In the genomic region with DNA sequence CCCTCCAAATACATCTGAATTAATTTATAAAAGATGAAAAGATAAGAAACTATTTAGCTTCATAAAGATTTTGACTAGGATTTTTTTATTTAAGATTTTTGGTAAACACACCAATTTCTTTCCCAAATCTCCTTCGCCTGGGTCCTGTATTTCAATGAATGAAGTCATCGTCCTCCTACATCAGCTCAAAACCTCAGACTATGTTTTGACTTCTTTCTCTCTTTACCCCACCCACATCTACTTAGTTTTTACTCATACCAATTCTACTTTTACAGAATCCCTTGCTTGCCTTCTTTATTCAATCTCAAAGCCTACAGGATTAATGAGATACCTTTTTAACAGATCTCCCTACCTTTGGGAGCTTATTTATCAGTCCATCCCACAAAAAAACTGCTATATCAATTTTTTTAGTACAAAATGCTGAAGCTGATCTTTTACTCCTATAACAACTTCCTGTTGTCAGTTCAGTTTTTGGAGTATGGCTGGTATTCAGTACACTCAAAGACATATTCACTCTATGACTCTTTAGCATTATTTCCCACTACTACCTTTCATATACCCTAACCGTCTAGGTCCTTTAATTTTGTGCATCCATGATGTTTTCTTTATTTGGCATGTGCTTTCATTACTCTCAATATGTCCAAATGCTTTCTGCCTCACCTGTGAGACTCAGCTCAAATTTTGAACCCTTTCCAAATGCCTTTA, we compare ENCODE assay signal across 21 cellular contexts. TPM values are rescaled to one million over a fixed set of nuclear protein-coding genes. Genes with fewer than 3 reads are reported as not detected.
DNase-seq lines count a peak whose midpoint lies in the region; ATAC-seq, FAIRE-seq and TF ChIP-seq lines count a peak whose summit lies in the region.
"Had no signal": no experiment of that assay in that cellular context is flagged by ENCODE, and none has a peak within 500 bp of the region (broad histone marks: within the 10 kb centered on the region; RNA-seq: fewer than 3 reads in every experiment).

No MANE protein-coding gene starts in this region.

- no peaks in the 10 kb centered on the region for H3K36me3 ChIP-seq in keratinocyte (ENCODE audit: control insufficient read depth in 2 of 2, extremely low read depth in 1 of 2, insufficient read depth in 2 of 2, low read length in 2 of 2)
- no peaks in the 10 kb centered on the region for H3K36me3 ChIP-seq in thyroid gland
- H3K36me3 ChIP-seq in endodermal cell (ENCODE audit: control insufficient read depth, insufficient read depth, low read length), result no peaks in the 10 kb centered on the region
- H3K36me3 ChIP-seq: adrenal gland, esophagus squamous epithelium, gastroesophageal sphincter had no signal

- no peaks in the 10 kb centered on the region for H3K9me3 Mint-ChIP-seq in activated T-helper 17 cell treated with anti-CD3 and anti-CD28 coated beads, Interleukin-2, amount 50 U/mL, for 72 hours
- H3K9me3 Mint-ChIP-seq in endodermal cell, result no peaks in the 10 kb centered on the region
- H3K9me3 Mint-ChIP-seq: activated naive CD4-positive, alpha-beta T cell treated with anti-CD3 and anti-CD28 coated beads for 36 hours; type B pancreatic cell had no signal

- no peaks in the 10 kb centered on the region for H3K27me3 Mint-ChIP-seq in activated T-helper 17 cell treated with anti-CD3 and anti-CD28 coated beads, Interleukin-2, amount 50 U/mL, for 72 hours
- no peaks in the 10 kb centered on the region for H3K27me3 Mint-ChIP-seq in endodermal cell (ENCODE audit: insufficient read depth)
- H3K27me3 Mint-ChIP-seq: brain; naive thymus-derived CD8-positive, alpha-beta T cell; stimulated activated naive B cell treated with anti-CD40 and anti-IgM and Interleukin-4, amounts not matched to agents 10 μg/mL and 1 μg/mL and 100 μg/mL, for 72 hours; type B pancreatic cell had no signal

- H2AFZ ChIP-seq in keratinocyte (ENCODE audit: control insufficient read depth, low read length), result peak overlapping the region; percentile 34

- peak; percentile 92 for ATAC-seq in activated T-helper 17 cell treated with anti-CD3 and anti-CD28 coated beads, Interleukin-2, amount 50 U/mL, for 72 hours (replicated peaks)
- ATAC-seq: gastroesophageal sphincter; naive thymus-derived CD8-positive, alpha-beta T cell; stimulated activated naive B cell treated with anti-CD40 and anti-IgM and Interleukin-4, amounts not matched to agents 10 μg/mL and 1 μg/mL and 100 μg/mL, for 72 hours had no signal

- peak overlapping the region; percentile 68 for H3K27ac Mint-ChIP-seq in activated T-helper 17 cell treated with anti-CD3 and anti-CD28 coated beads, Interleukin-2, amount 50 U/mL, for 72 hours
- H3K27ac Mint-ChIP-seq in endodermal cell, result no peak overlapping the region
- H3K27ac Mint-ChIP-seq: activated naive CD4-positive, alpha-beta T cell treated with anti-CD3 and anti-CD28 coated beads for 36 hours; brain; stimulated activated naive B cell treated with anti-CD40 and anti-IgM and Interleukin-4, amounts not matched to agents 10 μg/mL and 1 μg/mL and 100 μg/mL, for 72 hours; type B pancreatic cell had no signal

- H3K36me3 Mint-ChIP-seq in activated T-helper 17 cell treated with anti-CD3 and anti-CD28 coated beads, Interleukin-2, amount 50 U/mL, for 72 hours (ENCODE audit: low read depth), result no peaks in the 10 kb centered on the region
- no peaks in the 10 kb centered on the region for H3K36me3 Mint-ChIP-seq in endodermal cell (ENCODE audit: low read depth)
- H3K36me3 Mint-ChIP-seq: brain had no signal

- no peaks in the 10 kb centered on the region for H4K20me1 ChIP-seq in keratinocyte (ENCODE audit: control insufficient read depth, extremely low read depth, insufficient read depth, low read length)

- no peaks in the 10 kb centered on the region for H3K9me1 ChIP-seq in keratinocyte (ENCODE audit: control insufficient read depth, extremely low read depth, insufficient read depth, low read length)

- H3K27me3 ChIP-seq in keratinocyte (ENCODE audit: control insufficient read depth, extremely low read depth, insufficient read depth, low read length), result no peaks in the 10 kb centered on the region
- H3K27me3 ChIP-seq in thyroid gland, result no peaks in the 10 kb centered on the region
- no peaks in the 10 kb centered on the region for H3K27me3 ChIP-seq in endodermal cell (ENCODE audit: control insufficient read depth, insufficient read depth, low read length, poor library complexity, severe bottlenecking)
- H3K27me3 ChIP-seq: adrenal gland, esophagus squamous epithelium, gastroesophageal sphincter had no signal

- peak overlapping the region; percentile 27 for H3K27ac ChIP-seq in keratinocyte (ENCODE audit: control insufficient read depth, insufficient read depth, low read length)
- H3K27ac ChIP-seq in thyroid gland, result no peak overlapping the region
- H3K27ac ChIP-seq in endodermal cell (ENCODE audit: low read depth, low read length), result no peak overlapping the region
- H3K27ac ChIP-seq: adrenal gland, C4-2B, esophagus squamous epithelium, gastroesophageal sphincter had no signal

- no peaks in the 10 kb centered on the region for H3K9me3 ChIP-seq in keratinocyte (ENCODE audit: control insufficient read depth, low read depth, low read length)
- no peaks in the 10 kb centered on the region for H3K9me3 ChIP-seq in thyroid gland
- no peaks in the 10 kb centered on the region for H3K9me3 ChIP-seq in endodermal cell (ENCODE audit: control insufficient read depth, low read length)
- H3K9me3 ChIP-seq: adrenal gland, esophagus squamous epithelium, gastroesophageal sphincter had no signal

- no peak for TF ChIP-seq POLR2A in thyroid gland (IDR thresholded peaks at IDR 0.05)

- H3K4me3 ChIP-seq in keratinocyte (ENCODE audit: control insufficient read depth in 2 of 3, extremely low read depth in 1 of 3, insufficient read depth in 2 of 3, low read depth in 1 of 3, low read length in 3 of 3) (no peak overlapping the region), thyroid gland (replicated peaks in 1 of 3) (no peak overlapping the region), endodermal cell (ENCODE audit: low read length) (no peak overlapping the region)
- H3K4me3 ChIP-seq: adrenal gland, esophagus squamous epithelium, gastroesophageal sphincter had no signal

- dilution Hi-C loops in keratinocyte (cut with MboI; ENCODE audit: extremely low pct_ligation_motif_present, low sequenced_read_pairs), result no loop called here

- no peak overlapping the region for H3K4me2 ChIP-seq in keratinocyte (ENCODE audit: control insufficient read depth, extremely low read depth, insufficient read depth, low read depth, low read length)

- no peak overlapping the region for H3K9ac ChIP-seq in keratinocyte (ENCODE audit: control insufficient read depth, extremely low read depth, insufficient read depth, low read length)
- no peak overlapping the region for H3K9ac ChIP-seq in endodermal cell (ENCODE audit: extremely low read depth, low read length, poor library complexity, severe bottlenecking)

- H3K4me1 ChIP-seq in keratinocyte (ENCODE audit: control insufficient read depth, extremely low read depth, insufficient read depth, low read length), result peaks cover 11% of the 10 kb centered on the region
- H3K4me1 ChIP-seq in thyroid gland, result no peaks in the 10 kb centered on the region
- no peaks in the 10 kb centered on the region for H3K4me1 ChIP-seq in endodermal cell (ENCODE audit: control insufficient read depth, insufficient read depth, low read length)
- H3K4me1 ChIP-seq: adrenal gland, esophagus squamous epithelium, gastroesophageal sphincter had no signal

- peak overlapping the region; percentile 22 for H3K4me3 Mint-ChIP-seq in activated T-helper 17 cell treated with anti-CD3 and anti-CD28 coated beads, Interleukin-2, amount 50 U/mL, for 72 hours
- H3K4me3 Mint-ChIP-seq in endodermal cell, result no peak overlapping the region
- H3K4me3 Mint-ChIP-seq: activated naive CD4-positive, alpha-beta T cell treated with anti-CD3 and anti-CD28 coated beads for 36 hours; brain; naive thymus-derived CD8-positive, alpha-beta T cell; stimulated activated naive B cell treated with anti-CD40 and anti-IgM and Interleukin-4, amounts not matched to agents 10 μg/mL and 1 μg/mL and 100 μg/mL, for 72 hours; type B pancreatic cell had no signal

- H3K4me1 Mint-ChIP-seq in activated T-helper 17 cell treated with anti-CD3 and anti-CD28 coated beads, Interleukin-2, amount 50 U/mL, for 72 hours, result peaks cover 7% of the 10 kb centered on the region
- no peaks in the 10 kb centered on the region for H3K4me1 Mint-ChIP-seq in endodermal cell
- H3K4me1 Mint-ChIP-seq: brain; stimulated activated naive B cell treated with anti-CD40 and anti-IgM and Interleukin-4, amounts not matched to agents 10 μg/mL and 1 μg/mL and 100 μg/mL, for 72 hours had no signal

- 78 to 96% methylated on average over 3 of the region's 3 CpGs for WGBS in thyroid gland, 2 donors
- 95% methylated on average over 2 to 3 of the region's 3 CpGs for WGBS in endodermal cell (ENCODE audit: insufficient coverage in 1 of 2, insufficient read length in 1 of 2), 2 experiments

- no peaks in the 10 kb centered on the region for H3K79me2 ChIP-seq in keratinocyte (ENCODE audit: control insufficient read depth, insufficient read depth, low read length)

- DNase-seq in AG20443 (ENCODE audit: low spot score) (peak; percentile 11), Daoy (ENCODE audit: low read depth) (peak; percentile 48), keratinocyte (ENCODE audit: low read depth, low spot score) (no peak), thyroid gland (no peak), endodermal cell (no peak), NCI-H187 treated with DMSO at 0.1 percent for 48 hours (lab: John Stamatoyannopoulos, UW) (no peak)
- DNase-seq: activated naive CD4-positive, alpha-beta T cell treated with anti-CD3 and anti-CD28 coated beads for 36 hours; cerebellar nuclear complex; esophagus squamous epithelium; naive thymus-derived CD8-positive, alpha-beta T cell; NCI-H2029 treated with DMSO at 0.1 percent for 48 hours; NK-92 treated with Interleukin-12 subunit alpha and Interleukin-12 subunit beta, amount 100 ng/mL, for 24 hours; Right ventricle myocardium superior; stimulated activated CD4-positive, alpha-beta T cell treated with anti-CD3 and anti-CD28 coated beads, Interleukin-15, amount 100 ng/mL, for 24 hours; stimulated activated naive B cell treated with anti-CD40 and anti-IgM and Interleukin-4, amounts not matched to agents 10 μg/mL and 1 μg/mL and 100 μg/mL, for 72 hours had no signal

- no peak for TF ChIP-seq CTCF in keratinocyte (optimal IDR thresholded peaks at IDR 0.05 in 1 of 3, IDR thresholded peaks at IDR 0.05 in 1 of 3, conservative IDR thresholded peaks at IDR 0.05 in 1 of 3; ENCODE audit: extremely low read depth in 1 of 3, insufficient read depth in 2 of 3, low read length in 3 of 3)
- TF ChIP-seq CTCF in thyroid gland (IDR thresholded peaks at IDR 0.05), result no peak
- TF ChIP-seq CTCF in endodermal cell (conservative IDR thresholded peaks at IDR 0.05), result no peak

- intact Hi-C loops in thyroid gland (cut with DNase I), result no loop called here

- no peak for FAIRE-seq in keratinocyte (lab: Jason Lieb, UNC)

RNA-seq across cellular contexts. Expression of gene CCDC91, which starts 18.7 kb away (rescaled TPM):
- total RNA-seq in Daoy (2014; rRNA removed; shearing (Covaris generic)), result 40.1 and 40.8 TPM in 2 replicates
- 10 to 100 TPM; 21.4 to 27.4 TPM for total RNA-seq in activated T-helper 17 cell treated with anti-CD3 and anti-CD28 coated beads, Interleukin-2, amount 50 U/mL, for 72 hours
- polyA plus RNA-seq in keratinocyte, result 18.8 to 29.8 TPM (median 26.5 TPM) in 3 replicates
- polyA plus RNA-seq in keratinocyte (2011; ENCODE audit: low read depth), result 182 TPM
- polyA plus RNA-seq in keratinocyte (2011; cell fraction: cytosol; rRNA removed), result 21.7 and 35.5 TPM in 2 replicates
- 21.9 and 27.3 TPM in 2 replicates for polyA plus RNA-seq in keratinocyte (2011; cell fraction: nucleus; rRNA removed)
- polyA plus RNA-seq in keratinocyte (2012; ENCODE audit: low replicate concordance), result 20.6 TPM in 2 replicates
- 17.8 to 37.2 TPM (median 26.5 TPM) in 3 replicates for polyA minus RNA-seq in keratinocyte
- polyA minus RNA-seq in keratinocyte (2011; cell fraction: cytosol; rRNA and poly(A)+ RNA removed), result 32.4 TPM
- polyA minus RNA-seq in keratinocyte (2011; cell fraction: nucleus; rRNA and poly(A)+ RNA removed), result 32.4 and 65.9 TPM in 2 replicates
- total RNA-seq in thyroid gland, result 10 to 100 TPM; 55.6 to 74.0 (median 62.6) TPM
- total RNA-seq in endodermal cell, result 10 to 100 TPM; 25.3 to 45.7 TPM
- polyA plus RNA-seq in endodermal cell (2013, experiment 1 of 2), result 19.3 TPM
- polyA plus RNA-seq in endodermal cell (2013, experiment 2 of 2), result 20.1 TPM

Comparison
In these comparisons a context has a peak if more than half of its experiments do, and no peak if none do; other contexts are left out.
1. DNase-seq: peak in AG20443 (single experiment) and Daoy (single experiment); none in keratinocyte (single experiment), thyroid gland (0 of 2), endodermal cell (single experiment) and NCI-H187 treated with DMSO at 0.1 percent for 48 hours (single experiment).